14 cellular contexts compared by ENCODE assay signal in genomic region chr20:46396052-46396451, GRCh38.
"Had no signal": no experiment of that assay in that cellular context is flagged by ENCODE, and none has a peak within 500 bp of the region (broad histone marks: within the 10 kb centered on the region; RNA-seq: fewer than 3 reads in every experiment).

No MANE protein-coding gene starts in this region.

- H3K9me3 ChIP-seq: left ventricle myocardium inferior, lower lobe of right lung had no signal

- H3K4me3 Mint-ChIP-seq: immature natural killer cell; memory B cell; mesothelial cell of epicardium; natural killer cell treated with Interleukin-12 subunit alpha and Interleukin-12 subunit beta and Interleukin-15 and Interleukin-18, amount 100 ng/mL, for 72 hours had no signal

- H3K27ac Mint-ChIP-seq: memory B cell, mesothelial cell of epicardium had no signal

- H3K4me3 ChIP-seq: left ventricle myocardium inferior, lower lobe of right lung had no signal

- ATAC-seq: esophagus mucosa; lower lobe of right lung; natural killer cell treated with Interleukin-12 subunit alpha and Interleukin-12 subunit beta and Interleukin-15 and Interleukin-18, amount 100 ng/mL, for 72 hours; right cardiac atrium had no signal

- H3K27me3 Mint-ChIP-seq: memory B cell; natural killer cell treated with Interleukin-12 subunit alpha and Interleukin-12 subunit beta and Interleukin-15 and Interleukin-18, amount 100 ng/mL, for 72 hours had no signal

- H3K9me3 Mint-ChIP-seq: immature natural killer cell; memory B cell; mesothelial cell of epicardium; natural killer cell treated with Interleukin-12 subunit alpha and Interleukin-12 subunit beta and Interleukin-15 and Interleukin-18, amount 100 ng/mL, for 72 hours had no signal

- H3K27ac ChIP-seq: left ventricle myocardium inferior, lower lobe of right lung had no signal

- DNase-seq: cortex of kidney; effector memory CD4-positive, alpha-beta T cell; immature natural killer cell; left ventricle myocardium inferior; lower lobe of right lung; right cardiac atrium; small intestine; stimulated activated CD4-positive, alpha-beta T cell treated with anti-CD3 and anti-CD28 coated beads, Interleukin-12 subunit alpha, Interleukin-12 subunit beta, amount 100 ng/mL, for 4 hours; stimulated activated naive CD4-positive, alpha-beta T cell treated with Interleukin-2 at 50 U/mL for 16 hours; trophoblast cell had no signal
